ENCODE assay signal across 18 cellular contexts in genomic region chr5:35920890-35921289, GRCh38. TPM values are rescaled to one million over a fixed set of nuclear protein-coding genes. Genes with fewer than 3 reads are reported as not detected.
A peak's percentile ranks its signal among the peaks of the same experiment; 100 is the strongest.
DNase-seq lines count a peak whose midpoint lies in the region; ATAC-seq and TF ChIP-seq lines count a peak whose summit lies in the region.
"Had no signal": no experiment of that assay in that cellular context is flagged by ENCODE, and none has a peak within 500 bp of the region (broad histone marks: within the 10 kb centered on the region; RNA-seq: fewer than 3 reads in every experiment).

No MANE protein-coding gene starts in this region.

- H3K9me3 ChIP-seq in OCI-LY1 (ENCODE audit: low read length) = peaks cover 7% of the 10 kb centered on the region; the same call in 1 of the 2 replicates
- H3K9me3 ChIP-seq in transverse colon = no peaks in the 10 kb centered on the region
- H3K9me3 ChIP-seq in effector memory CD4-positive, alpha-beta T cell (ENCODE audit: control insufficient read depth, low read length) = no peaks in the 10 kb centered on the region
- H3K9me3 ChIP-seq: A549, adrenal gland, pancreas, thoracic aorta had no signal

- H3K4me1 ChIP-seq in OCI-LY1 (ENCODE audit: insufficient read depth, low read length, severe bottlenecking) (peaks cover 56% of the 10 kb centered on the region), transverse colon (peaks cover 0 to 9% (median 4%) of the 10 kb centered on the region in 4 donors)
- peaks cover 12% of the 10 kb centered on the region for H3K4me1 ChIP-seq in effector memory CD4-positive, alpha-beta T cell (ENCODE audit: control insufficient read depth, insufficient read depth, low read length, poor library complexity, severe bottlenecking)
- H3K4me1 ChIP-seq: A549, pancreas had no signal

- no peak for TF ChIP-seq EP300 in transverse colon (IDR thresholded peaks at IDR 0.05; ENCODE audit: low read depth)

- no peaks in the 10 kb centered on the region for H3K9me2 ChIP-seq in OCI-LY1 (ENCODE audit: low read depth, low read length)

- H3K4me2 ChIP-seq in OCI-LY1 (ENCODE audit: low read length) = peak overlapping the region; percentile 2; the same call in 1 of the 2 replicates
- H3K4me2 ChIP-seq: A549 had no signal

- H3K9ac ChIP-seq in OCI-LY1 (ENCODE audit: low read length) = peak overlapping the region; percentile 37; the same call in 1 of the 2 replicates

- WGBS in transverse colon (ENCODE audit: low coverage in 1 of 2), 2 donors = 79% methylated on average over 11 of the region's 11 CpGs; no CpG with 5 or more reads in 1 of the 2 donors

- intact Hi-C loops in transverse colon (cut with DNase I; ENCODE audit: low total_unique reads) = loop anchor here (10.0 kb wide), 1 partner anchor 146 kb away; no protein-coding TSS in a partner anchor

- peak overlapping the region; percentile 61 for H3K27ac ChIP-seq in OCI-LY1 (ENCODE audit: low read depth, low read length, poor library complexity, severe bottlenecking)
- H3K27ac ChIP-seq in transverse colon = no peak overlapping the region
- no peak overlapping the region for H3K27ac ChIP-seq in effector memory CD4-positive, alpha-beta T cell (ENCODE audit: insufficient read depth, low read length, poor library complexity, severe bottlenecking)
- H3K27ac ChIP-seq: A549, adrenal gland, pancreas, thoracic aorta had no signal

- no peaks in the 10 kb centered on the region for H3K36me3 ChIP-seq in OCI-LY1 (ENCODE audit: insufficient read depth, low read length)
- no peaks in the 10 kb centered on the region for H3K36me3 ChIP-seq in transverse colon
- no peaks in the 10 kb centered on the region for H3K36me3 ChIP-seq in effector memory CD4-positive, alpha-beta T cell (ENCODE audit: control insufficient read depth, insufficient read depth, low read length)
- H3K36me3 ChIP-seq: adrenal gland, pancreas, thoracic aorta had no signal

- no peak overlapping the region for H3K4me3 Mint-ChIP-seq in endothelial cell (ENCODE audit: unreplicated experiment)

- no peak for ATAC-seq in HG03025 (IDR thresholded peaks at IDR 0.05; ENCODE audit: low FRiP score, unreplicated experiment)
- ATAC-seq: A549, pancreas, PC-3 had no signal

- H3K4me1 Mint-ChIP-seq in endothelial cell (ENCODE audit: unreplicated experiment) = no peaks in the 10 kb centered on the region

- H3K4me3 ChIP-seq in OCI-LY1 (ENCODE audit: low read depth, low read length, poor library complexity, severe bottlenecking) (no peak overlapping the region), transverse colon (no peak overlapping the region)
- no peak overlapping the region for H3K4me3 ChIP-seq in effector memory CD4-positive, alpha-beta T cell (ENCODE audit: insufficient read depth, low read depth, low read length, poor library complexity, severe bottlenecking)
- H3K4me3 ChIP-seq: A549, adrenal gland, pancreas, thoracic aorta had no signal

- H2AFZ ChIP-seq in OCI-LY1 (ENCODE audit: low read length) = no peak overlapping the region

- H3K79me2 ChIP-seq in OCI-LY1 (ENCODE audit: insufficient read depth, low read length) = no peaks in the 10 kb centered on the region

- peaks cover 9% of the 10 kb centered on the region for H3K27me3 Mint-ChIP-seq in endothelial cell (ENCODE audit: unreplicated experiment)

- DNase-seq in NCI-H524 (lab: John Stamatoyannopoulos, UW) (peak; percentile 35 to 38), NCI-H524 treated with DMSO at 0.1 percent for 48 hours (lab: John Stamatoyannopoulos, UW) (no peak), endothelial cell (ENCODE audit: low spot score) (peak; percentile 13), retina (peak; percentile 17), transverse colon (no peak)
- DNase-seq in effector memory CD4-positive, alpha-beta T cell = no peak
- DNase-seq: activated CD4-positive, alpha-beta T cell treated with anti-CD3 and anti-CD28 coated beads for 1 hour; cortex of kidney; NCI-H2107; PC-3 had no signal

- no peaks in the 10 kb centered on the region for H3F3A ChIP-seq in OCI-LY1 (ENCODE audit: insufficient read depth, low read length)

- H3K27ac Mint-ChIP-seq in endothelial cell (ENCODE audit: unreplicated experiment) = no peak overlapping the region

- in situ Hi-C loops in transverse colon (cut with MboI; ENCODE audit: low pct_ligation_motif_present in 1 of 4, low pct_unique_long_range_greater_than_20kb in 1 of 4, low sequenced_read_pairs in 3 of 4) = loop anchor here in 2 of 4 donors (10.0 to 25.0 kb wide), 4 partner anchors 146 to 826 kb away; no protein-coding TSS in a partner anchor

- no peak for TF ChIP-seq POLR2A in transverse colon (IDR thresholded peaks at IDR 0.05)

- no peaks in the 10 kb centered on the region for H3K36me3 Mint-ChIP-seq in endothelial cell (ENCODE audit: low read depth, unreplicated experiment)

- H3K27me3 ChIP-seq in OCI-LY1 (ENCODE audit: insufficient read depth, low read length) = no peaks in the 10 kb centered on the region
- H3K27me3 ChIP-seq in transverse colon = peaks cover 19% of the 10 kb centered on the region
- H3K27me3 ChIP-seq in effector memory CD4-positive, alpha-beta T cell (replicated peaks; ENCODE audit: control insufficient read depth, insufficient read depth, low read length, poor library complexity, severe bottlenecking) = no peaks in the 10 kb centered on the region
- H3K27me3 ChIP-seq: adrenal gland had no signal

- TF ChIP-seq CTCF in OCI-LY1 (IDR thresholded peaks at IDR 0.05; ENCODE audit: low read length) (peak; percentile 76), endothelial cell (IDR thresholded peaks at IDR 0.05; ENCODE audit: unreplicated experiment) (no peak), transverse colon (IDR thresholded peaks at IDR 0.05) (no peak)

- H3K9me3 Mint-ChIP-seq in endothelial cell (ENCODE audit: unreplicated experiment) = no peaks in the 10 kb centered on the region

- H4K20me1 ChIP-seq in OCI-LY1 (ENCODE audit: insufficient read depth, low read length) = no peaks in the 10 kb centered on the region

RNA-seq across cellular contexts. Expression of gene CAPSL, which starts 17.5 kb away (rescaled TPM):
- not detected for total RNA-seq in endothelial cell (ENCODE audit: unreplicated experiment)
- total RNA-seq in transverse colon = not detected
- total RNA-seq: adrenal gland; mesenteric fat pad; pancreas; T-helper 1 cell treated with Interleukin-12 subunit alpha and Interleukin-12 subunit beta and Interleukin-4 antibody, amounts not matched to agents 30 ng/mL and 1 ng/mL, for 36 hours; thoracic aorta had no signal

Comparison
In these comparisons a context has a peak if more than half of its experiments do, and no peak if none do; other contexts are left out.
1. DNase-seq: peak in NCI-H524 (2 of 2), endothelial cell (single experiment) and retina (single experiment); none in NCI-H524 treated with DMSO at 0.1 percent for 48 hours (single experiment), transverse colon (single experiment) and effector memory CD4-positive, alpha-beta T cell (0 of 3).